ENCODE assay signal across 22 cellular contexts in genomic region chr11:44281151-44281550, GRCh38. TPM values are rescaled to one million over a fixed set of nuclear protein-coding genes. Genes with fewer than 3 reads are reported as not detected.
DNase-seq lines count a peak whose midpoint lies in the region; TF ChIP-seq lines count a peak whose summit lies in the region.
"Had no signal": no experiment of that assay in that cellular context is flagged by ENCODE, and none has a peak within 500 bp of the region (broad histone marks: within the 10 kb centered on the region; RNA-seq: fewer than 3 reads in every experiment).

No MANE protein-coding gene starts in this region.

- H3K4me3 Mint-ChIP-seq in neural progenitor cell, result no peak overlapping the region
- H3K4me3 Mint-ChIP-seq in activated CD4-positive, alpha-beta T cell treated with anti-CD3 and anti-CD28 coated beads, Interleukin-2, amount 10 ng/mL, durations not matched to agents 7 days and 5 days, result no peak overlapping the region
- H3K4me3 Mint-ChIP-seq: CD14-positive monocyte; CD4-positive, alpha-beta memory T cell; CD4-positive, CD25-positive, alpha-beta regulatory T cell; CD8-positive, alpha-beta memory T cell had no signal

- H3F3A ChIP-seq in neural progenitor cell (ENCODE audit: low read depth), result no peaks in the 10 kb centered on the region

- POLR2A ChIA-PET in HEK293 (lab: Yijun Ruan, JAX), result no interaction called here
- POLR2A ChIA-PET in activated CD4-positive, alpha-beta T cell treated with anti-CD3 and anti-CD28 coated beads, Interleukin-2, amount 10 ng/mL, durations not matched to agents 7 days and 5 days (lab: Charles Lee), result no interaction called here

- H3K36me3 ChIP-seq in HEK293 (ENCODE audit: control insufficient read depth in 2 of 2, insufficient read depth in 1 of 2, low read length in 2 of 2) (peaks cover 0 to 4% of the 10 kb centered on the region in 2 experiments; a peak in 1 of 3 replicates), neural progenitor cell (no peaks in the 10 kb centered on the region), ovary (no peaks in the 10 kb centered on the region)
- H3K36me3 ChIP-seq: BE2C, BLaER1 had no signal

- no peak for TF ChIP-seq EP300 in ovary (IDR thresholded peaks at IDR 0.05)

- DNase-seq in neural progenitor cell (ENCODE audit: low spot score) (no peak), ovary (no peak), DMS53 (lab: John Stamatoyannopoulos, UW) (no peak)
- DNase-seq in activated CD4-positive, alpha-beta T cell treated with anti-CD3 and anti-CD28 coated beads, Interleukin-2, amount 10 ng/mL, durations not matched to agents 7 days and 5 days, result no peak
- DNase-seq: 8988T; ACHN; BE2C; C1 segment of cervical spinal cord; Calu3; CD4-positive, alpha-beta memory T cell; CD4-positive, CD25-positive, alpha-beta regulatory T cell; CD8-positive, alpha-beta memory T cell; COR-L47; DMS79; DND-41; EL; GDM1 had no signal

- peak overlapping the region; percentile 20 for H3K27ac Mint-ChIP-seq in neural progenitor cell
- H3K27ac Mint-ChIP-seq in activated CD4-positive, alpha-beta T cell treated with anti-CD3 and anti-CD28 coated beads, Interleukin-2, amount 10 ng/mL, durations not matched to agents 7 days and 5 days, result no peak overlapping the region
- H3K27ac Mint-ChIP-seq: CD14-positive monocyte; CD4-positive, CD25-positive, alpha-beta regulatory T cell had no signal

- H3K27me3 ChIP-seq in neural progenitor cell, result no peaks in the 10 kb centered on the region
- H3K27me3 ChIP-seq in ovary, result no peaks in the 10 kb centered on the region
- H3K27me3 ChIP-seq: BE2C, BLaER1 had no signal

- H3K27ac ChIP-seq in HEK293 (ENCODE audit: extremely low read depth, low read depth, low read length), result no peak overlapping the region
- H3K27ac ChIP-seq in neural progenitor cell, result no peak overlapping the region
- no peak overlapping the region for H3K27ac ChIP-seq in ovary
- H3K27ac ChIP-seq: BLaER1 had no signal

- peaks cover 30% of the 10 kb centered on the region for H3K4me1 Mint-ChIP-seq in neural progenitor cell
- no peaks in the 10 kb centered on the region for H3K4me1 Mint-ChIP-seq in activated CD4-positive, alpha-beta T cell treated with anti-CD3 and anti-CD28 coated beads, Interleukin-2, amount 10 ng/mL, durations not matched to agents 7 days and 5 days
- H3K4me1 Mint-ChIP-seq: CD8-positive, alpha-beta memory T cell had no signal

- intact Hi-C loops in ovary (cut with DNase I), result loop anchor here in 1 of 4 donors (10.0 kb wide), 1 partner anchor 344 kb away; no protein-coding TSS in a partner anchor

- CTCF ChIA-PET in HEK293 (lab: Yijun Ruan, JAX), result interaction anchor here (0.7 kb wide), 1 partner anchor 17 kb away, joined by 4 read pairs; no protein-coding TSS in a partner anchor
- CTCF ChIA-PET in activated CD4-positive, alpha-beta T cell treated with anti-CD3 and anti-CD28 coated beads, Interleukin-2, amount 10 ng/mL, durations not matched to agents 7 days and 5 days (lab: Charles Lee), result interaction anchor here (0.7 to 1.2 kb wide), 2 partner anchors 20 to 665 kb away, joined by 3 read pairs; no protein-coding TSS in a partner anchor

- peaks cover 2% of the 10 kb centered on the region for H3K36me3 Mint-ChIP-seq in neural progenitor cell
- H3K36me3 Mint-ChIP-seq in activated CD4-positive, alpha-beta T cell treated with anti-CD3 and anti-CD28 coated beads, Interleukin-2, amount 10 ng/mL, durations not matched to agents 7 days and 5 days (ENCODE audit: low read depth), result no peaks in the 10 kb centered on the region
- H3K36me3 Mint-ChIP-seq: CD14-positive monocyte; CD4-positive, alpha-beta memory T cell; CD4-positive, CD25-positive, alpha-beta regulatory T cell; CD8-positive, alpha-beta memory T cell had no signal

- TF ChIP-seq CTCF in HEK293 (tag by site-specific recombination; IDR thresholded peaks at IDR 0.05), result no peak
- no peak for TF ChIP-seq CTCF in neural progenitor cell (IDR thresholded peaks at IDR 0.05)
- TF ChIP-seq CTCF in ovary (IDR thresholded peaks at IDR 0.05), result no peak

- H3K4me3 ChIP-seq in HEK293 (ENCODE audit: low read depth, low read length) (no peak overlapping the region), neural progenitor cell (no peak overlapping the region), ovary (no peak overlapping the region)
- H3K4me3 ChIP-seq: BLaER1, GM12878 had no signal

- no peak overlapping the region for H3K4me2 ChIP-seq in neural progenitor cell
- H3K4me2 ChIP-seq: BLaER1 had no signal

- no peak overlapping the region for H3K9ac ChIP-seq in neural progenitor cell
- H3K9ac ChIP-seq: BLaER1 had no signal

- WGBS in ovary, 3 donors, result 91 to 93% (median 92%) methylated on average over 9 of the region's 9 CpGs

- H3K79me2 ChIP-seq in neural progenitor cell (ENCODE audit: low read depth), result no peaks in the 10 kb centered on the region

- no peak overlapping the region for H2AFZ ChIP-seq in neural progenitor cell (replicated peaks)

- TF ChIP-seq POLR2A in ovary (IDR thresholded peaks at IDR 0.05), result no peak

- H3K4me1 ChIP-seq in HEK293 (ENCODE audit: control insufficient read depth, insufficient read depth, low read length) (no peaks in the 10 kb centered on the region), neural progenitor cell (peaks cover 11% of the 10 kb centered on the region), ovary (ENCODE audit: insufficient read depth) (no peaks in the 10 kb centered on the region)
- H3K4me1 ChIP-seq: BE2C, BLaER1 had no signal

- H3K9me3 ChIP-seq in HEK293 (ENCODE audit: control insufficient read depth, insufficient read depth, low read depth, low read length), result no peaks in the 10 kb centered on the region
- no peaks in the 10 kb centered on the region for H3K9me3 ChIP-seq in neural progenitor cell (ENCODE audit: low read depth)
- H3K9me3 ChIP-seq in ovary, result no peaks in the 10 kb centered on the region
- H3K9me3 ChIP-seq: BE2C, BLaER1 had no signal

- H3K27me3 Mint-ChIP-seq in neural progenitor cell (ENCODE audit: insufficient read depth, low read depth), result peaks cover 34% of the 10 kb centered on the region
- H3K27me3 Mint-ChIP-seq in activated CD4-positive, alpha-beta T cell treated with anti-CD3 and anti-CD28 coated beads, Interleukin-2, amount 10 ng/mL, durations not matched to agents 7 days and 5 days, result peaks cover 2% of the 10 kb centered on the region
- H3K27me3 Mint-ChIP-seq: CD4-positive, CD25-positive, alpha-beta regulatory T cell had no signal

- peaks cover 8% of the 10 kb centered on the region for H3K9me3 Mint-ChIP-seq in neural progenitor cell
- H3K9me3 Mint-ChIP-seq in activated CD4-positive, alpha-beta T cell treated with anti-CD3 and anti-CD28 coated beads, Interleukin-2, amount 10 ng/mL, durations not matched to agents 7 days and 5 days, result no peaks in the 10 kb centered on the region
- H3K9me3 Mint-ChIP-seq: CD14-positive monocyte; CD4-positive, alpha-beta memory T cell; CD4-positive, CD25-positive, alpha-beta regulatory T cell; CD8-positive, alpha-beta memory T cell had no signal

- H4K20me1 ChIP-seq in neural progenitor cell (ENCODE audit: low read depth), result no peaks in the 10 kb centered on the region
- H4K20me1 ChIP-seq: BLaER1 had no signal

TF ChIP-seq in HEK293, 187 proteins besides CTCF, POLR2A, EP300 and RAD21 (continues in another document):
- TF ChIP-seq TSHZ1 (tag by site-specific recombination; IDR thresholded peaks at IDR 0.05; ENCODE audit: borderline replicate concordance) (no peak), ZNF112 (tag by site-specific recombination; IDR thresholded peaks at IDR 0.05) (no peak), ZNF24 (tag by site-specific recombination; IDR thresholded peaks at IDR 0.05) (no peak), ZNF626 (tag by site-specific recombination; IDR thresholded peaks at IDR 0.05) (no peak), ZNF223 (tag by site-specific recombination; IDR thresholded peaks at IDR 0.05) (no peak), ZNF658 (tag by site-specific recombination; IDR thresholded peaks at IDR 0.05) (no peak), ZNF571 (tag by site-specific recombination; IDR thresholded peaks at IDR 0.05) (no peak), EGR2 (tag by site-specific recombination; IDR thresholded peaks at IDR 0.05; ENCODE audit: low read depth) (peak; percentile 74), SP2 (tag by site-specific recombination; IDR thresholded peaks at IDR 0.05) (no peak), ZFHX2 (tag by site-specific recombination; conservative IDR thresholded peaks at IDR 0.05) (peak; percentile 76), ZNF777 (tag by site-specific recombination; IDR thresholded peaks at IDR 0.05; ENCODE audit: borderline replicate concordance) (no peak), ZNF10 (tag by site-specific recombination; IDR thresholded peaks at IDR 0.05) (no peak)

RNA-seq across cellular contexts. Expression of gene ALX4, which starts 28.8 kb away (rescaled TPM):
- not detected in 2 replicates for total RNA-seq in neural progenitor cell (ENCODE audit: low replicate concordance)
- not detected for total RNA-seq in activated CD4-positive, alpha-beta T cell treated with anti-CD3 and anti-CD28 coated beads, Interleukin-2, amount 10 ng/mL, durations not matched to agents 7 days and 5 days
- under 1 TPM in 3 of 7 donors, not detected in 4; 0.03 to 0.07 (median 0.05) TPM for total RNA-seq in ovary
- under 1 TPM; 0.01 to 0.18 TPM for polyA plus RNA-seq in ovary
- total RNA-seq: Calu3; CD4-positive, alpha-beta memory T cell; CD4-positive, CD25-positive, alpha-beta regulatory T cell; CD8-positive, alpha-beta memory T cell; GM12878 had no signal
- polyA plus RNA-seq: AG04450; CD14-positive monocyte; CD4-positive, alpha-beta memory T cell; CD4-positive, CD25-positive, alpha-beta regulatory T cell; CD8-positive, alpha-beta memory T cell; GM12878 had no signal
